ENCODE assay signal across 1 cellular context in the genomic region with DNA sequence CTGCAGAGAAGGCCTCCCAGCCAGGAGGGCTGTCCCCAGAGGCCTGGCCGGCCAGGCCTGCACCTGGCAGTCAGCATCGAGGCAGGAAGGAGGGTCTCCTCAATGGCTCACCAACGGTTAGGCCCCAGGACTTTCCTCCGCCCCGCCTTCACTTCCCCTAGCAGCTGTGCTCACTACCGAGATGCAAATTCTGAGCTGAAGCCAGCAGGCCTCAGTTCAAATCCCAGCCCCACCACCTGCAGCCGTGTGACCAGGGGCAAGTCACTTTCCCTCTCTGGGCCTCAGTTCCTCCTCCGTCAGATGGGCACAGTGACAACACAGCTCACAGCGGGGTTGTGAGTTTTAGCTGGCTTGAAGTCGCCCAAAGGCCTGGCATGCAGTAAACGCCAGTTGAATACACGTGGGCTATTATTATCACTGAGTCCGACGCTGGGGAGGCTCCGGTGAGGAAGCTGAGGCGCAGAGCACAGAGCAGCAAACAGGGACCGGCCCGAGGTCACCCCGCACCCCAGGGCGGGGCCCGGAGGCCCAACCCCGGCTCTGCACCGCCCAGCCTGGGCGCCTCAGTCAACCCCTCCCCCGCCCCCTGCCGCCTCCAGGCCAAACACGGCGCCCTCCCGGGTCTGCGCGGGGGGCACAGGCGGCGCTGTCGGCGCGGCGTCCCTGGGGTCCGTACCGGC.
TF ChIP-seq lines count a peak whose summit lies in the region.

No MANE protein-coding gene starts in this region.

TF ChIP-seq in HEK293, 187 proteins besides CTCF, POLR2A, EP300 and RAD21 (continued from another document and continues in another):
- TF ChIP-seq FEZF1 (tag by site-specific recombination; IDR thresholded peaks at IDR 0.05) (no peak), ZNF658 (tag by site-specific recombination; IDR thresholded peaks at IDR 0.05) (no peak), ZNF529 (tag by site-specific recombination; IDR thresholded peaks at IDR 0.05; ENCODE audit: insufficient replicate concordance) (no peak), ZNF76 (tag by site-specific recombination; IDR thresholded peaks at IDR 0.05; ENCODE audit: borderline replicate concordance, low read depth) (no peak), GFI1B (tag by site-specific recombination; IDR thresholded peaks at IDR 0.05) (no peak), ZNF610 (tag by site-specific recombination; IDR thresholded peaks at IDR 0.05; ENCODE audit: borderline replicate concordance) (no peak), ZBTB8A (tag by site-specific recombination; IDR thresholded peaks at IDR 0.05) (no peak), ZNF48 (tag by site-specific recombination; IDR thresholded peaks at IDR 0.05) (no peak), ZNF549 (tag by site-specific recombination; IDR thresholded peaks at IDR 0.05) (no peak), ZNF184 (tag by site-specific recombination; IDR thresholded peaks at IDR 0.05) (no peak), GLIS1 (tag by site-specific recombination; IDR thresholded peaks at IDR 0.05) (no peak; the same call in none of the 2 replicates), ZNF654 (tag by site-specific recombination; IDR thresholded peaks at IDR 0.05; ENCODE audit: low read depth) (no peak), BCL11B (tag by site-specific recombination; IDR thresholded peaks at IDR 0.05; ENCODE audit: low read depth) (no peak), ZNF624 (tag by site-specific recombination; IDR thresholded peaks at IDR 0.05) (no peak), GLI2 (tag by site-specific recombination; IDR thresholded peaks at IDR 0.05; ENCODE audit: borderline replicate concordance, low read depth) (no peak), ZNF391 (tag by site-specific recombination; IDR thresholded peaks at IDR 0.05; ENCODE audit: borderline replicate concordance, low read depth) (no peak), ZEB2 (tag by site-specific recombination; IDR thresholded peaks at IDR 0.05) (no peak), ZNF155 (tag by site-specific recombination; IDR thresholded peaks at IDR 0.05) (no peak), ZNF366 (tag by site-specific recombination; conservative IDR thresholded peaks at IDR 0.05) (no peak), ZNF521 (tag by site-specific recombination; IDR thresholded peaks at IDR 0.05) (no peak), ZNF2 (tag by site-specific recombination; IDR thresholded peaks at IDR 0.05) (no peak), ZFHX2 (tag by site-specific recombination; conservative IDR thresholded peaks at IDR 0.05) (no peak)
- TF ChIP-seq, protein P1, sequence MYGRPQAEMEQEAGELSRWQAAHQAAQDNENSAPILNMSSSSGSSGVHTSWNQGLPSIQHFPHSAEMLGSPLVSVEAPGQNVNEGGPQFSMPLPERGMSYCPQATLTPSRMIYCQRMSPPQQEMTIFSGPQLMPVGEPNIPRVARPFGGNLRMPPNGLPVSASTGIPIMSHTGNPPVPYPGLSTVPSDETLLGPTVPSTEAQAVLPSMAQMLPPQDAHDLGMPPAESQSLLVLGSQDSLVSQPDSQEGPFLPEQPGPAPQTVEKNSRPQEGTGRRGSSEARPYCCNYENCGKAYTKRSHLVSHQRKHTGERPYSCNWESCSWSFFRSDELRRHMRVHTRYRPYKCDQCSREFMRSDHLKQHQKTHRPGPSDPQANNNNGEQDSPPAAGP (tag by site-specific recombination; IDR thresholded peaks at IDR 0.05): peak; percentile 88
- TF ChIP-seq, protein P2, sequence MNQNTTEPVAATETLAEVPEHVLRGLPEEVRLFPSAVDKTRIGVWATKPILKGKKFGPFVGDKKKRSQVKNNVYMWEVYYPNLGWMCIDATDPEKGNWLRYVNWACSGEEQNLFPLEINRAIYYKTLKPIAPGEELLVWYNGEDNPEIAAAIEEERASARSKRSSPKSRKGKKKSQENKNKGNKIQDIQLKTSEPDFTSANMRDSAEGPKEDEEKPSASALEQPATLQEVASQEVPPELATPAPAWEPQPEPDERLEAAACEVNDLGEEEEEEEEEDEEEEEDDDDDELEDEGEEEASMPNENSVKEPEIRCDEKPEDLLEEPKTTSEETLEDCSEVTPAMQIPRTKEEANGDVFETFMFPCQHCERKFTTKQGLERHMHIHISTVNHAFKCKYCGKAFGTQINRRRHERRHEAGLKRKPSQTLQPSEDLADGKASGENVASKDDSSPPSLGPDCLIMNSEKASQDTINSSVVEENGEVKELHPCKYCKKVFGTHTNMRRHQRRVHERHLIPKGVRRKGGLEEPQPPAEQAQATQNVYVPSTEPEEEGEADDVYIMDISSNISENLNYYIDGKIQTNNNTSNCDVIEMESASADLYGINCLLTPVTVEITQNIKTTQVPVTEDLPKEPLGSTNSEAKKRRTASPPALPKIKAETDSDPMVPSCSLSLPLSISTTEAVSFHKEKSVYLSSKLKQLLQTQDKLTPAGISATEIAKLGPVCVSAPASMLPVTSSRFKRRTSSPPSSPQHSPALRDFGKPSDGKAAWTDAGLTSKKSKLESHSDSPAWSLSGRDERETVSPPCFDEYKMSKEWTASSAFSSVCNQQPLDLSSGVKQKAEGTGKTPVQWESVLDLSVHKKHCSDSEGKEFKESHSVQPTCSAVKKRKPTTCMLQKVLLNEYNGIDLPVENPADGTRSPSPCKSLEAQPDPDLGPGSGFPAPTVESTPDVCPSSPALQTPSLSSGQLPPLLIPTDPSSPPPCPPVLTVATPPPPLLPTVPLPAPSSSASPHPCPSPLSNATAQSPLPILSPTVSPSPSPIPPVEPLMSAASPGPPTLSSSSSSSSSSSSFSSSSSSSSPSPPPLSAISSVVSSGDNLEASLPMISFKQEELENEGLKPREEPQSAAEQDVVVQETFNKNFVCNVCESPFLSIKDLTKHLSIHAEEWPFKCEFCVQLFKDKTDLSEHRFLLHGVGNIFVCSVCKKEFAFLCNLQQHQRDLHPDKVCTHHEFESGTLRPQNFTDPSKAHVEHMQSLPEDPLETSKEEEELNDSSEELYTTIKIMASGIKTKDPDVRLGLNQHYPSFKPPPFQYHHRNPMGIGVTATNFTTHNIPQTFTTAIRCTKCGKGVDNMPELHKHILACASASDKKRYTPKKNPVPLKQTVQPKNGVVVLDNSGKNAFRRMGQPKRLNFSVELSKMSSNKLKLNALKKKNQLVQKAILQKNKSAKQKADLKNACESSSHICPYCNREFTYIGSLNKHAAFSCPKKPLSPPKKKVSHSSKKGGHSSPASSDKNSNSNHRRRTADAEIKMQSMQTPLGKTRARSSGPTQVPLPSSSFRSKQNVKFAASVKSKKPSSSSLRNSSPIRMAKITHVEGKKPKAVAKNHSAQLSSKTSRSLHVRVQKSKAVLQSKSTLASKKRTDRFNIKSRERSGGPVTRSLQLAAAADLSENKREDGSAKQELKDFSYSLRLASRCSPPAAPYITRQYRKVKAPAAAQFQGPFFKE (tag by site-specific recombination; IDR thresholded peaks at IDR 0.05; ENCODE audit: borderline replicate concordance): no peak
- TF ChIP-seq, protein P3, sequence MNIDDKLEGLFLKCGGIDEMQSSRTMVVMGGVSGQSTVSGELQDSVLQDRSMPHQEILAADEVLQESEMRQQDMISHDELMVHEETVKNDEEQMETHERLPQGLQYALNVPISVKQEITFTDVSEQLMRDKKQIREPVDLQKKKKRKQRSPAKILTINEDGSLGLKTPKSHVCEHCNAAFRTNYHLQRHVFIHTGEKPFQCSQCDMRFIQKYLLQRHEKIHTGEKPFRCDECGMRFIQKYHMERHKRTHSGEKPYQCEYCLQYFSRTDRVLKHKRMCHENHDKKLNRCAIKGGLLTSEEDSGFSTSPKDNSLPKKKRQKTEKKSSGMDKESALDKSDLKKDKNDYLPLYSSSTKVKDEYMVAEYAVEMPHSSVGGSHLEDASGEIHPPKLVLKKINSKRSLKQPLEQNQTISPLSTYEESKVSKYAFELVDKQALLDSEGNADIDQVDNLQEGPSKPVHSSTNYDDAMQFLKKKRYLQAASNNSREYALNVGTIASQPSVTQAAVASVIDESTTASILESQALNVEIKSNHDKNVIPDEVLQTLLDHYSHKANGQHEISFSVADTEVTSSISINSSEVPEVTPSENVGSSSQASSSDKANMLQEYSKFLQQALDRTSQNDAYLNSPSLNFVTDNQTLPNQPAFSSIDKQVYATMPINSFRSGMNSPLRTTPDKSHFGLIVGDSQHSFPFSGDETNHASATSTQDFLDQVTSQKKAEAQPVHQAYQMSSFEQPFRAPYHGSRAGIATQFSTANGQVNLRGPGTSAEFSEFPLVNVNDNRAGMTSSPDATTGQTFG (tag by site-specific recombination; IDR thresholded peaks at IDR 0.05; ENCODE audit: borderline replicate concordance): no peak
- TF ChIP-seq, protein P4, sequence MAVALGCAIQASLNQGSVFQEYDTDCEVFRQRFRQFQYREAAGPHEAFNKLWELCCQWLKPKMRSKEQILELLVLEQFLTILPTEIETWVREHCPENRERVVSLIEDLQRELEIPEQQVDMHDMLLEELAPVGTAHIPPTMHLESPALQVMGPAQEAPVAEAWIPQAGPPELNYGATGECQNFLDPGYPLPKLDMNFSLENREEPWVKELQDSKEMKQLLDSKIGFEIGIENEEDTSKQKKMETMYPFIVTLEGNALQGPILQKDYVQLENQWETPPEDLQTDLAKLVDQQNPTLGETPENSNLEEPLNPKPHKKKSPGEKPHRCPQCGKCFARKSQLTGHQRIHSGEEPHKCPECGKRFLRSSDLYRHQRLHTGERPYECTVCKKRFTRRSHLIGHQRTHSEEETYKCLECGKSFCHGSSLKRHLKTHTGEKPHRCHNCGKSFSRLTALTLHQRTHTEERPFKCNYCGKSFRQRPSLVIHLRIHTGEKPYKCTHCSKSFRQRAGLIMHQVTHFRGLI (tag by site-specific recombination; IDR thresholded peaks at IDR 0.05): peak; percentile 56; the same call in 1 of the 2 replicates
- TF ChIP-seq, protein P5, sequence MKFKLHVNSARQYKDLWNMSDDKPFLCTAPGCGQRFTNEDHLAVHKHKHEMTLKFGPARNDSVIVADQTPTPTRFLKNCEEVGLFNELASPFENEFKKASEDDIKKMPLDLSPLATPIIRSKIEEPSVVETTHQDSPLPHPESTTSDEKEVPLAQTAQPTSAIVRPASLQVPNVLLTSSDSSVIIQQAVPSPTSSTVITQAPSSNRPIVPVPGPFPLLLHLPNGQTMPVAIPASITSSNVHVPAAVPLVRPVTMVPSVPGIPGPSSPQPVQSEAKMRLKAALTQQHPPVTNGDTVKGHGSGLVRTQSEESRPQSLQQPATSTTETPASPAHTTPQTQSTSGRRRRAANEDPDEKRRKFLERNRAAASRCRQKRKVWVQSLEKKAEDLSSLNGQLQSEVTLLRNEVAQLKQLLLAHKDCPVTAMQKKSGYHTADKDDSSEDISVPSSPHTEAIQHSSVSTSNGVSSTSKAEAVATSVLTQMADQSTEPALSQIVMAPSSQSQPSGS (tag by site-specific recombination; IDR thresholded peaks at IDR 0.05; ENCODE audit: low read depth): no peak
- TF ChIP-seq, protein P6, sequence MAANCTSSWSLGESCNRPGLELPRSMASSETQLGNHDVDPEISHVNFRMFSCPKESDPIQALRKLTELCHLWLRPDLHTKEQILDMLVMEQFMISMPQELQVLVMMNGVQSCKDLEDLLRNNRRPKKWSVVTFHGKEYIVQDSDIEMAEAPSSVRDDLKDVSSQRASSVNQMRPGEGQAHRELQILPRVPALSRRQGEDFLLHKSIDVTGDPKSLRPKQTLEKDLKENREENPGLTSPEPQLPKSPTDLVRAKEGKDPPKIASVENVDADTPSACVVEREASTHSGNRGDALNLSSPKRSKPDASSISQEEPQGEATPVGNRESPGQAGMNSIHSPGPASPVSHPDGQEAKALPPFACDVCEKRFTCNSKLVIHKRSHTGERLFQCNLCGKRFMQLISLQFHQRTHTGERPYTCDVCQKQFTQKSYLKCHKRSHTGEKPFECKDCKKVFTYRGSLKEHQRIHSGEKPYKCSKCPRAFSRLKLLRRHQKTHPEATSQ (tag by site-specific recombination; IDR thresholded peaks at IDR 0.05): no peak
- TF ChIP-seq, protein P7, sequence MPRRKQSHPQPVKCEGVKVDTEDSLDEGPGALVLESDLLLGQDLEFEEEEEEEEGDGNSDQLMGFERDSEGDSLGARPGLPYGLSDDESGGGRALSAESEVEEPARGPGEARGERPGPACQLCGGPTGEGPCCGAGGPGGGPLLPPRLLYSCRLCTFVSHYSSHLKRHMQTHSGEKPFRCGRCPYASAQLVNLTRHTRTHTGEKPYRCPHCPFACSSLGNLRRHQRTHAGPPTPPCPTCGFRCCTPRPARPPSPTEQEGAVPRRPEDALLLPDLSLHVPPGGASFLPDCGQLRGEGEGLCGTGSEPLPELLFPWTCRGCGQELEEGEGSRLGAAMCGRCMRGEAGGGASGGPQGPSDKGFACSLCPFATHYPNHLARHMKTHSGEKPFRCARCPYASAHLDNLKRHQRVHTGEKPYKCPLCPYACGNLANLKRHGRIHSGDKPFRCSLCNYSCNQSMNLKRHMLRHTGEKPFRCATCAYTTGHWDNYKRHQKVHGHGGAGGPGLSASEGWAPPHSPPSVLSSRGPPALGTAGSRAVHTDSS (tag by site-specific recombination; IDR thresholded peaks at IDR 0.05): no peak
- TF ChIP-seq, protein P8, sequence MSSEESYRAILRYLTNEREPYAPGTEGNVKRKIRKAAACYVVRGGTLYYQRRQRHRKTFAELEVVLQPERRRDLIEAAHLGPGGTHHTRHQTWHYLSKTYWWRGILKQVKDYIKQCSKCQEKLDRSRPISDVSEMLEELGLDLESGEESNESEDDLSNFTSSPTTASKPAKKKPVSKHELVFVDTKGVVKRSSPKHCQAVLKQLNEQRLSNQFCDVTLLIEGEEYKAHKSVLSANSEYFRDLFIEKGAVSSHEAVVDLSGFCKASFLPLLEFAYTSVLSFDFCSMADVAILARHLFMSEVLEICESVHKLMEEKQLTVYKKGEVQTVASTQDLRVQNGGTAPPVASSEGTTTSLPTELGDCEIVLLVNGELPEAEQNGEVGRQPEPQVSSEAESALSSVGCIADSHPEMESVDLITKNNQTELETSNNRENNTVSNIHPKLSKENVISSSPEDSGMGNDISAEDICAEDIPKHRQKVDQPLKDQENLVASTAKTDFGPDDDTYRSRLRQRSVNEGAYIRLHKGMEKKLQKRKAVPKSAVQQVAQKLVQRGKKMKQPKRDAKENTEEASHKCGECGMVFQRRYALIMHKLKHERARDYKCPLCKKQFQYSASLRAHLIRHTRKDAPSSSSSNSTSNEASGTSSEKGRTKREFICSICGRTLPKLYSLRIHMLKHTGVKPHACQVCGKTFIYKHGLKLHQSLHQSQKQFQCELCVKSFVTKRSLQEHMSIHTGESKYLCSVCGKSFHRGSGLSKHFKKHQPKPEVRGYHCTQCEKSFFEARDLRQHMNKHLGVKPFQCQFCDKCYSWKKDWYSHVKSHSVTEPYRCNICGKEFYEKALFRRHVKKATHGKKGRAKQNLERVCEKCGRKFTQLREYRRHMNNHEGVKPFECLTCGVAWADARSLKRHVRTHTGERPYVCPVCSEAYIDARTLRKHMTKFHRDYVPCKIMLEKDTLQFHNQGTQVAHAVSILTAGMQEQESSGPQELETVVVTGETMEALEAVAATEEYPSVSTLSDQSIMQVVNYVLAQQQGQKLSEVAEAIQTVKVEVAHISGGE (tag by site-specific recombination; conservative IDR thresholded peaks at IDR 0.05; ENCODE audit: low read depth): 0 out of 2 replicates have a peak, but pooled peaks have one; percentile 38
- TF ChIP-seq, protein P9, sequence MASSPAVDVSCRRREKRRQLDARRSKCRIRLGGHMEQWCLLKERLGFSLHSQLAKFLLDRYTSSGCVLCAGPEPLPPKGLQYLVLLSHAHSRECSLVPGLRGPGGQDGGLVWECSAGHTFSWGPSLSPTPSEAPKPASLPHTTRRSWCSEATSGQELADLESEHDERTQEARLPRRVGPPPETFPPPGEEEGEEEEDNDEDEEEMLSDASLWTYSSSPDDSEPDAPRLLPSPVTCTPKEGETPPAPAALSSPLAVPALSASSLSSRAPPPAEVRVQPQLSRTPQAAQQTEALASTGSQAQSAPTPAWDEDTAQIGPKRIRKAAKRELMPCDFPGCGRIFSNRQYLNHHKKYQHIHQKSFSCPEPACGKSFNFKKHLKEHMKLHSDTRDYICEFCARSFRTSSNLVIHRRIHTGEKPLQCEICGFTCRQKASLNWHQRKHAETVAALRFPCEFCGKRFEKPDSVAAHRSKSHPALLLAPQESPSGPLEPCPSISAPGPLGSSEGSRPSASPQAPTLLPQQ (tag by site-specific recombination; IDR thresholded peaks at IDR 0.05): no peak
